ENCODE assay signal across 8 cellular contexts in genomic region chr13:44989941-44990340, GRCh38. TPM values are rescaled to one million over a fixed set of nuclear protein-coding genes. Genes with fewer than 3 reads are reported as not detected.
DNase-seq lines count a peak whose midpoint lies in the region; TF ChIP-seq lines count a peak whose summit lies in the region.

No MANE protein-coding gene starts in this region.

- no peak for TF ChIP-seq CTCF in OCI-LY1 (IDR thresholded peaks at IDR 0.05; ENCODE audit: low read length)
- no peak for TF ChIP-seq CTCF in dorsolateral prefrontal cortex (IDR thresholded peaks at IDR 0.05 in 54 of 56, conservative IDR thresholded peaks at IDR 0.05 in 2 of 56; ENCODE audit: low read depth in 1 of 56, partially characterized antibody in 56 of 56)

- H4K20me1 ChIP-seq in OCI-LY1 (ENCODE audit: insufficient read depth, low read length): no peaks in the 10 kb centered on the region

- peak overlapping the region; percentile 90 for H3K4me3 ChIP-seq in OCI-LY1 (ENCODE audit: low read depth, low read length, poor library complexity, severe bottlenecking)
- peak overlapping the region; percentile 75 to 100 (median 98) for H3K4me3 ChIP-seq in dorsolateral prefrontal cortex
- H3K4me3 ChIP-seq in muscle layer of colon (ENCODE audit: low read depth in 1 of 2, low read length in 2 of 2): peak overlapping the region; percentile 98 to 99

- no peak overlapping the region for H2AFZ ChIP-seq in OCI-LY1 (ENCODE audit: low read length)

- H3K27me3 Mint-ChIP-seq in activated CD4-positive, alpha-beta T cell treated with anti-CD3 and anti-CD28 coated beads, Interleukin-2, amount 10 ng/mL, durations not matched to agents 7 days and 5 days: no peaks in the 10 kb centered on the region

- peaks cover 13% of the 10 kb centered on the region; the same call in 1 of the 2 replicates for H3K36me3 ChIP-seq in OCI-LY1 (ENCODE audit: insufficient read depth, low read length)
- H3K36me3 ChIP-seq in muscle layer of colon (ENCODE audit: insufficient read depth, low read length): peaks cover 5% of the 10 kb centered on the region

- peak overlapping the region; percentile 99 for H3K4me3 Mint-ChIP-seq in activated CD4-positive, alpha-beta T cell treated with anti-CD3 and anti-CD28 coated beads, Interleukin-2, amount 10 ng/mL, durations not matched to agents 7 days and 5 days

- H3K4me1 Mint-ChIP-seq in activated CD4-positive, alpha-beta T cell treated with anti-CD3 and anti-CD28 coated beads, Interleukin-2, amount 10 ng/mL, durations not matched to agents 7 days and 5 days: peaks cover 48% of the 10 kb centered on the region

- H3K9me3 ChIP-seq in OCI-LY1 (ENCODE audit: low read length) (no peaks in the 10 kb centered on the region), muscle layer of colon (ENCODE audit: low read length) (no peaks in the 10 kb centered on the region)

- peak overlapping the region; percentile 83 for H3K4me2 ChIP-seq in OCI-LY1 (ENCODE audit: low read length)

- H3K27ac ChIP-seq in OCI-LY1 (ENCODE audit: low read depth, low read length, poor library complexity, severe bottlenecking) (no peak overlapping the region), dorsolateral prefrontal cortex (peak overlapping the region in 52 of 59 donors; percentile 15 to 96 (median 79)), muscle layer of colon (ENCODE audit: low read depth, low read length) (peak overlapping the region; percentile 73)

- H3K4me1 ChIP-seq in OCI-LY1 (ENCODE audit: insufficient read depth, low read length, severe bottlenecking): peaks cover 31% of the 10 kb centered on the region
- peaks cover 37% of the 10 kb centered on the region for H3K4me1 ChIP-seq in muscle layer of colon (ENCODE audit: insufficient read depth, low read length)

- no peaks in the 10 kb centered on the region for H3K9me3 Mint-ChIP-seq in activated CD4-positive, alpha-beta T cell treated with anti-CD3 and anti-CD28 coated beads, Interleukin-2, amount 10 ng/mL, durations not matched to agents 7 days and 5 days

- no peaks in the 10 kb centered on the region for H3F3A ChIP-seq in OCI-LY1 (ENCODE audit: insufficient read depth, low read length)

- POLR2A ChIA-PET in activated CD4-positive, alpha-beta T cell treated with anti-CD3 and anti-CD28 coated beads, Interleukin-2, amount 10 ng/mL, durations not matched to agents 7 days and 5 days (lab: Charles Lee): no interaction called here
- POLR2A ChIA-PET in HEK293T (lab: Yijun Ruan, JAX): no interaction called here

- CTCF ChIA-PET in activated CD4-positive, alpha-beta T cell treated with anti-CD3 and anti-CD28 coated beads, Interleukin-2, amount 10 ng/mL, durations not matched to agents 7 days and 5 days (lab: Charles Lee): no interaction called here
- CTCF ChIA-PET in HEK293T (lab: Yijun Ruan, JAX): no interaction called here

- H3K27ac Mint-ChIP-seq in activated CD4-positive, alpha-beta T cell treated with anti-CD3 and anti-CD28 coated beads, Interleukin-2, amount 10 ng/mL, durations not matched to agents 7 days and 5 days: peak overlapping the region; percentile 99

- H3K9me2 ChIP-seq in OCI-LY1 (ENCODE audit: low read depth, low read length): no peaks in the 10 kb centered on the region

- H3K79me2 ChIP-seq in OCI-LY1 (ENCODE audit: insufficient read depth, low read length): peaks cover 50% of the 10 kb centered on the region

- intact Hi-C loops in dorsolateral prefrontal cortex (cut with DNase I): loop anchor here (5.0 kb wide), 2 partner anchors 317 to 472 kb away; partner anchors contain the start of gene COG3 (in 1 of the 2)

- no peaks in the 10 kb centered on the region for H3K27me3 ChIP-seq in OCI-LY1 (ENCODE audit: insufficient read depth, low read length)
- H3K27me3 ChIP-seq in dorsolateral prefrontal cortex: no peaks in the 10 kb centered on the region
- H3K27me3 ChIP-seq in muscle layer of colon (ENCODE audit: control insufficient read depth in 1 of 2, insufficient read depth in 2 of 2, low read length in 2 of 2): no peaks in the 10 kb centered on the region

- H3K9ac ChIP-seq in OCI-LY1 (ENCODE audit: low read length) (peak overlapping the region; percentile 90), muscle layer of colon (ENCODE audit: low read length) (peak overlapping the region; percentile 97)

- DNase-seq in activated CD4-positive, alpha-beta T cell treated with anti-CD3 and anti-CD28 coated beads, Interleukin-2, amount 10 ng/mL, durations not matched to agents 7 days and 5 days: peak; percentile 12
- DNase-seq in activated CD4-positive, alpha-beta T cell treated with anti-CD3 and anti-CD28 coated beads for 4 hours: no peak
- DNase-seq in dorsolateral prefrontal cortex (no peak), GDM1 (lab: John Stamatoyannopoulos, UW) (no peak), NOMO-1 treated with DMSO at 0.1 percent for 48 hours (lab: John Stamatoyannopoulos, UW; ENCODE audit: unreplicated experiment) (no peak), HEK293T (ENCODE audit: extremely low spot score) (no peak)

- peaks cover 16% of the 10 kb centered on the region for H3K36me3 Mint-ChIP-seq in activated CD4-positive, alpha-beta T cell treated with anti-CD3 and anti-CD28 coated beads, Interleukin-2, amount 10 ng/mL, durations not matched to agents 7 days and 5 days (ENCODE audit: low read depth)

TF ChIP-seq in HEK293T, 16 proteins besides CTCF, POLR2A, EP300 and RAD21:
- TF ChIP-seq ZNF384 (IDR thresholded peaks at IDR 0.05) (no peak), BHLHE40 (IDR thresholded peaks at IDR 0.05; ENCODE audit: borderline replicate concordance) (no peak), ELF4 (IDR thresholded peaks at IDR 0.05) (no peak), FOXK2 (IDR thresholded peaks at IDR 0.05) (no peak), ARNT (IDR thresholded peaks at IDR 0.05) (no peak), LEF1 (IDR thresholded peaks at IDR 0.05; ENCODE audit: borderline replicate concordance) (no peak), CTBP1 (IDR thresholded peaks at IDR 0.05; ENCODE audit: borderline replicate concordance) (no peak), TARDBP (IDR thresholded peaks at IDR 0.05) (no peak), SUZ12 (IDR thresholded peaks at IDR 0.05) (no peak), FOXA1 (IDR thresholded peaks at IDR 0.05) (no peak)

RNA-seq across cellular contexts. Expression of gene GPALPP1, which starts 0.6 kb away (rescaled TPM):
- total RNA-seq in activated CD4-positive, alpha-beta T cell treated with anti-CD3 and anti-CD28 coated beads, Interleukin-2, amount 10 ng/mL, durations not matched to agents 7 days and 5 days: 10 to 100 TPM; 31.8 to 34.1 TPM
- 10 to 100 TPM; 33.6 to 63.8 (median 48.2) TPM for total RNA-seq in dorsolateral prefrontal cortex

RNA-seq across cellular contexts. Expression of gene NUFIP1, which starts 0.7 kb away (rescaled TPM):
- total RNA-seq in activated CD4-positive, alpha-beta T cell treated with anti-CD3 and anti-CD28 coated beads, Interleukin-2, amount 10 ng/mL, durations not matched to agents 7 days and 5 days: 1 to 10 TPM; 5.2 to 6.0 TPM
- 10 to 100 TPM in 1 of 120 experiments, 1 to 10 TPM in 119; 3.6 to 10.1 (median 6.9) TPM for total RNA-seq in dorsolateral prefrontal cortex
